Comparison of ENCODE assay signal across 11 cellular contexts in genomic region chr1:219659005-219659632, GRCh38. TPM values are rescaled to one million over a fixed set of nuclear protein-coding genes. Genes with fewer than 3 reads are reported as not detected.
DNase-seq lines count a peak whose midpoint lies in the region; ATAC-seq and TF ChIP-seq lines count a peak whose summit lies in the region.
"Had no signal": no experiment of that assay in that cellular context is flagged by ENCODE, and none has a peak within 500 bp of the region (broad histone marks: within the 10 kb centered on the region; RNA-seq: fewer than 3 reads in every experiment).

No MANE protein-coding gene starts in this region.

- no peaks in the 10 kb centered on the region for H3K9me3 Mint-ChIP-seq in T-helper 2 cell treated with Interferon-gamma antibody and Interleukin-4, amounts not matched to agents 5 μg/mL and 100 μg/mL, for 36 hours

- no peak overlapping the region for H3K27ac Mint-ChIP-seq in T-helper 2 cell treated with Interferon-gamma antibody and Interleukin-4, amounts not matched to agents 5 μg/mL and 100 μg/mL, for 36 hours
- H3K27ac Mint-ChIP-seq in T-helper 17 cell, result no peak overlapping the region

- TF ChIP-seq CTCF in fibroblast of the aortic adventitia (IDR thresholded peaks at IDR 0.05; ENCODE audit: insufficient read depth, low read length), result no peak

- peaks cover 8% of the 10 kb centered on the region for H3K4me1 Mint-ChIP-seq in T-helper 2 cell treated with Interferon-gamma antibody and Interleukin-4, amounts not matched to agents 5 μg/mL and 100 μg/mL, for 36 hours (ENCODE audit: low read depth)
- H3K4me1 Mint-ChIP-seq in T-helper 17 cell, result peaks cover 4% of the 10 kb centered on the region

- ATAC-seq in GM18505 (IDR thresholded peaks at IDR 0.05; ENCODE audit: unreplicated experiment) (peak; percentile 82), GM21576 (IDR thresholded peaks at IDR 0.05; ENCODE audit: unreplicated experiment) (peak; percentile 76), HG03520 (IDR thresholded peaks at IDR 0.05; ENCODE audit: unreplicated experiment) (peak; percentile 54), esophagus mucosa (no peak), T-helper 17 cell (no peak)
- ATAC-seq: Panc1 had no signal

- DNase-seq in fibroblast of the aortic adventitia (ENCODE audit: low read depth) (peak; percentile 92), T-helper 17 cell (no peak)
- DNase-seq in T-helper 2 cell treated with Interferon-gamma antibody and Interleukin-4, amounts not matched to agents 5 μg/mL and 100 μg/mL, for 36 hours (ENCODE audit: low spot score), result no peak
- no peak for DNase-seq in activated effector memory CD4-positive, alpha-beta T cell treated with anti-CD3 and anti-CD28 coated beads, Interleukin-2, amount 50 U/mL, for 16 hours

- H3K9me3 ChIP-seq in T-helper 17 cell (ENCODE audit: control insufficient read depth, low read length, poor library complexity, severe bottlenecking), result no peaks in the 10 kb centered on the region
- H3K9me3 ChIP-seq: esophagus muscularis mucosa had no signal

- TF ChIP-seq POLR2A in GM18505 (IDR thresholded peaks at IDR 0.05; ENCODE audit: borderline replicate concordance, extremely low read depth, insufficient read depth, insufficient read length), result no peak

- H3K36me3 Mint-ChIP-seq in T-helper 2 cell treated with Interferon-gamma antibody and Interleukin-4, amounts not matched to agents 5 μg/mL and 100 μg/mL, for 36 hours (ENCODE audit: low read depth), result no peaks in the 10 kb centered on the region
- H3K36me3 Mint-ChIP-seq in T-helper 17 cell (ENCODE audit: low read depth), result no peaks in the 10 kb centered on the region

- no peak overlapping the region for H3K4me3 ChIP-seq in fibroblast of the aortic adventitia (ENCODE audit: low read depth, low read length)
- H3K4me3 ChIP-seq: esophagus muscularis mucosa, lung had no signal

- no peak overlapping the region for H3K4me3 Mint-ChIP-seq in T-helper 2 cell treated with Interferon-gamma antibody and Interleukin-4, amounts not matched to agents 5 μg/mL and 100 μg/mL, for 36 hours
- no peak overlapping the region for H3K4me3 Mint-ChIP-seq in T-helper 17 cell

- H3K27me3 Mint-ChIP-seq in T-helper 2 cell treated with Interferon-gamma antibody and Interleukin-4, amounts not matched to agents 5 μg/mL and 100 μg/mL, for 36 hours (ENCODE audit: low read depth), result peaks cover 7% of the 10 kb centered on the region
- H3K27me3 Mint-ChIP-seq in T-helper 17 cell, result peaks cover 30% of the 10 kb centered on the region

RNA-seq across cellular contexts. Expression of gene ZC3H11B, which starts 46.2 kb away (rescaled TPM):
- total RNA-seq in fibroblast of the aortic adventitia (ENCODE audit: low replicate concordance) (not detected in 2 replicates), esophagus mucosa (not detected), T-helper 17 cell (under 1 TPM in 1 of 2 donors, not detected in 1; 0.34 TPM)
- total RNA-seq: esophagus muscularis mucosa had no signal

Comparison
In these comparisons a context has a peak if more than half of its experiments do, and no peak if none do; other contexts are left out.
1. ATAC-seq: peak in GM18505 (single experiment), GM21576 (single experiment) and HG03520 (single experiment); none in esophagus mucosa (single experiment) and T-helper 17 cell (single experiment).